11 cellular contexts compared by ENCODE assay signal in the genomic region with DNA sequence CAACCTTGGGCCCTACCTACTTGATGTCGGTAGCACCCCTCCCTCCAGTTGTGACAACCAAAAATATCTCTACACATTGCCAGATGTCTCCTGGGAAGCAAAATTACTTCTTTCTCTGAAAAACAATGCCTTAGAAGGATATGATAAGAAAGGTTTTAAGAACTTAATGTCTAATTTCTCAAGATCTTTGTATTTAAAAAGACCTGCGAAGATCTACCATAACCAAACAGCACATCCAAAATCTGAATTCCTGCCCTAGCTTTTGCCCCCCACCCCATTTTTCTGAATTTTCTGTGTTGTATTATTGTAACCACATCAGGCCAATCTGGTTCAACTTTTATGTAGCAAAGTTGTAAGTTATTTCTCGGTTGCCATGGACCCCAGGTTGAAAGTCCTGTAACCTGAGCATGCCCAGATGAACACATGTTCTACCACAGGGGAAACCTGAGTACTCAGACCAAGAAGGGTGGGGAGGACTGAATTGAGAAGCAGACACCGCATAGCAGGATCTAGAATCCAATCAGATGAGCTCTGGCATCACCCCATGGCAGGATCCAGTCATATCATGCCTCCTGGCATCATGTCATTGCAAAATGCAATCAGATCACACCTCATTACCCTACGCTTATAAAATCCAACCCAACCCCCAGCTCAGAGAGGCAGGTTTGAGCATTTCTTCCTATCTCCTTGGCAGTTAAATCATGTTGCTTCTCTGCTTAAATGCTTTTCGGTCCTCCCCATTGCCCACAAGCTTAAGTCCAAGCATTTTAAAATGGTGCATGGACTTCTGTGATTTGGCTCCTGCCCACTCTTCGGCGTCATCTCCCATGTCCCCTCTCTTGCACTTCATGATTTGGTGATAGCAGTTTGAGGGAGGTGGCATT. TPM values are rescaled to one million over a fixed set of nuclear protein-coding genes. Genes with fewer than 3 reads are reported as not detected.
DNase-seq lines count a peak whose midpoint lies in the region; ATAC-seq lines count a peak whose summit lies in the region.
"Had no signal": no experiment of that assay in that cellular context is flagged by ENCODE, and none has a peak within 500 bp of the region (broad histone marks: within the 10 kb centered on the region; RNA-seq: fewer than 3 reads in every experiment).

No MANE protein-coding gene starts in this region.

- H3K27me3 Mint-ChIP-seq in activated T-cell treated with anti-CD3 and anti-CD28 coated beads, Interleukin-2, amount 50 U/mL, for 72 hours (ENCODE audit: low read depth), result no peaks in the 10 kb centered on the region

- DNase-seq in stimulated activated CD4-positive, alpha-beta T cell treated with anti-CD3 and anti-CD28 coated beads, Interleukin-4, amount 100 ng/mL, for 24 hours, result peak; percentile 19
- no peak for DNase-seq in stimulated activated CD4-positive, alpha-beta T cell treated with anti-CD3 and anti-CD28 coated beads, Interleukin-4, amount 100 ng/mL, for 4 hours
- peak; percentile 79 to 81 for DNase-seq in activated T-cell treated with anti-CD3 and anti-CD28 coated beads, Interleukin-2, amount 50 U/mL, for 72 hours
- DNase-seq in NCI-H2227 treated with DMSO at 0.1 percent for 48 hours (lab: John Stamatoyannopoulos, UW), result no peak
- DNase-seq in Right ventricle myocardium superior, result no peak
- DNase-seq: CD8-positive, alpha-beta T cell; OCI-M1 had no signal

- no peaks in the 10 kb centered on the region for H3K9me3 Mint-ChIP-seq in activated T-cell treated with anti-CD3 and anti-CD28 coated beads, Interleukin-2, amount 50 U/mL, for 72 hours
- H3K9me3 Mint-ChIP-seq: CD8-positive, alpha-beta T cell had no signal

- ATAC-seq in HG03280 (IDR thresholded peaks at IDR 0.05; ENCODE audit: unreplicated experiment), result peak; percentile 58
- ATAC-seq in activated T-cell treated with anti-CD3 and anti-CD28 coated beads, Interleukin-2, amount 50 U/mL, for 72 hours (replicated peaks in 1 of 2), result peak; percentile 96 to 97
- no peak for ATAC-seq in GM19035 (IDR thresholded peaks at IDR 0.05; ENCODE audit: unreplicated experiment)
- no peak for ATAC-seq in Right ventricle myocardium superior (ENCODE audit: poor library complexity)
- no peak for ATAC-seq in HG02763 (IDR thresholded peaks at IDR 0.05; ENCODE audit: unreplicated experiment)
- ATAC-seq: CD8-positive, alpha-beta T cell had no signal

- H3K4me3 Mint-ChIP-seq in activated T-cell treated with anti-CD3 and anti-CD28 coated beads, Interleukin-2, amount 50 U/mL, for 72 hours, result peak overlapping the region; percentile 43 to 74
- H3K4me3 Mint-ChIP-seq: CD8-positive, alpha-beta T cell had no signal

- intact Hi-C loops in Right ventricle myocardium superior (cut with DNase I), result loop anchor here (5.0 kb wide), 1 partner anchor 412 kb away; no protein-coding TSS in a partner anchor

- no peaks in the 10 kb centered on the region for H3K36me3 Mint-ChIP-seq in activated T-cell treated with anti-CD3 and anti-CD28 coated beads, Interleukin-2, amount 50 U/mL, for 72 hours (ENCODE audit: insufficient read depth in 2 of 2)
- H3K36me3 Mint-ChIP-seq: CD8-positive, alpha-beta T cell had no signal

- H3K27ac Mint-ChIP-seq in activated T-cell treated with anti-CD3 and anti-CD28 coated beads, Interleukin-2, amount 50 U/mL, for 72 hours, result peak overlapping the region; percentile 10
- H3K27ac Mint-ChIP-seq: CD8-positive, alpha-beta T cell had no signal

- H3K4me1 Mint-ChIP-seq in activated T-cell treated with anti-CD3 and anti-CD28 coated beads, Interleukin-2, amount 50 U/mL, for 72 hours (ENCODE audit: low read depth), result peaks cover 31% of the 10 kb centered on the region

RNA-seq across cellular contexts. Expression of gene TMEM253, which starts 8.8 kb away (rescaled TPM):
- under 1 TPM in 1 of 2 donors, not detected in 1; 0.35 TPM for total RNA-seq in activated T-cell treated with anti-CD3 and anti-CD28 coated beads, Interleukin-2, amount 50 U/mL, for 72 hours
- 0.43 TPM for total RNA-seq in Right ventricle myocardium superior
- total RNA-seq: CD8-positive, alpha-beta T cell; osteoblast had no signal

RNA-seq across cellular contexts. Expression of gene ZNF219, which starts 11.2 kb away (rescaled TPM):
- total RNA-seq in activated T-cell treated with anti-CD3 and anti-CD28 coated beads, Interleukin-2, amount 50 U/mL, for 72 hours, result 10 to 100 TPM; 11.2 to 12.4 TPM
- total RNA-seq in Right ventricle myocardium superior, result 50.0 TPM

RNA-seq across cellular contexts. Expression of gene ARHGEF40, which starts 39.5 kb away (rescaled TPM):
- total RNA-seq in activated T-cell treated with anti-CD3 and anti-CD28 coated beads, Interleukin-2, amount 50 U/mL, for 72 hours, result under 1 TPM; 0.26 to 0.37 TPM
- 21.2 TPM for total RNA-seq in Right ventricle myocardium superior

RNA-seq across cellular contexts. Expression of gene OR5AU1, which starts 46.2 kb away (rescaled TPM):
- not detected for total RNA-seq in activated T-cell treated with anti-CD3 and anti-CD28 coated beads, Interleukin-2, amount 50 U/mL, for 72 hours
- not detected for total RNA-seq in Right ventricle myocardium superior
- total RNA-seq: CD8-positive, alpha-beta T cell; osteoblast had no signal

RNA-seq across cellular contexts. Expression of gene RNASE8, which starts 52.0 kb away (rescaled TPM):
- not detected for total RNA-seq in activated T-cell treated with anti-CD3 and anti-CD28 coated beads, Interleukin-2, amount 50 U/mL, for 72 hours
- not detected for total RNA-seq in Right ventricle myocardium superior
- total RNA-seq: CD8-positive, alpha-beta T cell; osteoblast had no signal

Comparison
In these comparisons a context has a peak if more than half of its experiments do, and no peak if none do; other contexts are left out.
1. DNase-seq: peak in stimulated activated CD4-positive, alpha-beta T cell treated with anti-CD3 and anti-CD28 coated beads, Interleukin-4, amount 100 ng/mL, for 24 hours (single experiment) and activated T-cell treated with anti-CD3 and anti-CD28 coated beads, Interleukin-2, amount 50 U/mL, for 72 hours (2 of 2); none in stimulated activated CD4-positive, alpha-beta T cell treated with anti-CD3 and anti-CD28 coated beads, Interleukin-4, amount 100 ng/mL, for 4 hours (0 of 2), NCI-H2227 treated with DMSO at 0.1 percent for 48 hours (single experiment) and Right ventricle myocardium superior (single experiment).
2. ATAC-seq: peak in HG03280 (single experiment) and activated T-cell treated with anti-CD3 and anti-CD28 coated beads, Interleukin-2, amount 50 U/mL, for 72 hours (2 of 2); none in GM19035 (single experiment), Right ventricle myocardium superior (single experiment) and HG02763 (single experiment).
3. RNA of gene ARHGEF40, which starts 39.5 kb away (total RNA-seq): 21.2 TPM in Right ventricle myocardium superior (single experiment); 0.26 to 0.37 TPM in activated T-cell treated with anti-CD3 and anti-CD28 coated beads, Interleukin-2, amount 50 U/mL, for 72 hours; every median in the first group is over 10 times any median in the second.